Comparison of ENCODE assay signal across 8 cellular contexts in the genomic region with DNA sequence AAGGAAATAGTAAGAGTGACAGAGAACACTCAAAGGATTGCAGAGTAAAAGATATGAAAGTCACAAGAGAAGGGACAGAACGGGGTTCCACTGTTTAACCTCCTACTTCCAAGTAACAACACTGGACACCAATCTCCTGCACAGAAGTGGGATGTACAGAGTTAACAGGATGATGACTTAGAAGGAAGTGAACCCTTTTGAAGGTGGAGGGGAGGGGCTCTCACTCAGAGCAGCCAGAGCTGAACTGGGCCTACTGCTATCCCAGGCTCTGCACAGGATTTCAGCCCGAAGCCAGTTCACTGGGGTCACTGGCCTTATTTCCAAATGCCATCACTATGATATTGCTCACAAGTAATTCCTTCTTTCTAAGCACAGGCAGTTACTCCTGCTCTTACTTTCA.
A peak's percentile ranks its signal among the peaks of the same experiment; 100 is the strongest.
DNase-seq lines count a peak whose midpoint lies in the region; ATAC-seq and TF ChIP-seq lines count a peak whose summit lies in the region.

No MANE protein-coding gene starts in this region.

- H3K4me2 ChIP-seq in skeletal muscle satellite cell (ENCODE audit: low read length): peak overlapping the region; percentile 3

- H3K4me1 ChIP-seq in heart right ventricle: peaks cover 0 to 62% (median 26%) of the 10 kb centered on the region in 9 donors
- peaks cover 45% of the 10 kb centered on the region for H3K4me1 ChIP-seq in skeletal muscle satellite cell (ENCODE audit: control insufficient read depth, insufficient read depth, low read length)

- no peaks in the 10 kb centered on the region for H3K36me3 ChIP-seq in H7 (replicated peaks; ENCODE audit: control insufficient read depth, insufficient read depth, low read length)
- H3K36me3 ChIP-seq in heart right ventricle: no peaks in the 10 kb centered on the region
- no peaks in the 10 kb centered on the region for H3K36me3 ChIP-seq in skeletal muscle satellite cell (ENCODE audit: insufficient read depth, low read length)

- POLR2A ChIA-PET in RWPE1 (lab: Yijun Ruan, JAX; ENCODE audit: low non-redundant PET): no interaction called here

- H3K27me3 ChIP-seq in H7 (ENCODE audit: control insufficient read depth, insufficient read depth, low read length) (no peaks in the 10 kb centered on the region; the same call in 1 of the 2 replicates), heart right ventricle (no peaks in the 10 kb centered on the region), skeletal muscle satellite cell (ENCODE audit: control insufficient read depth, insufficient read depth, low read length) (no peaks in the 10 kb centered on the region)

- H3K9ac ChIP-seq in skeletal muscle satellite cell (ENCODE audit: low read depth, low read length): no peak overlapping the region

- H3K27ac ChIP-seq in RWPE1: peak overlapping the region; percentile 40; the same call in 1 of the 2 replicates
- H3K27ac ChIP-seq in heart right ventricle: peak overlapping the region in 8 of 10 donors; percentile 4 to 60 (median 46)

- intact Hi-C loops in heart right ventricle (cut with DNase I): no loop called here

- 37 to 49% methylated on average over 2 of the region's 2 CpGs for WGBS in heart right ventricle, 2 donors

- peak; percentile 2 for DNase-seq in H7
- peak; percentile 16 for DNase-seq in RWPE1 (ENCODE audit: low spot score)
- peak in 1 of 2 donors; percentile 34 for DNase-seq in heart right ventricle
- no peak for DNase-seq in NCI-H1105 treated with DMSO at 0.1 percent for 48 hours (lab: John Stamatoyannopoulos, UW)
- DNase-seq in NCI-H1417 (lab: John Stamatoyannopoulos, UW): no peak

- H3K4me3 ChIP-seq in H7 (ENCODE audit: insufficient read depth, low read depth, low read length) (no peak overlapping the region), heart right ventricle (no peak overlapping the region), skeletal muscle satellite cell (ENCODE audit: low read length) (no peak overlapping the region)

- TF ChIP-seq CTCF in RWPE1 (conservative IDR thresholded peaks at IDR 0.05; ENCODE audit: low read depth) (no peak), heart right ventricle (IDR thresholded peaks at IDR 0.05) (no peak)

- peak; percentile 62 to 92 (median 78) for ATAC-seq in heart right ventricle
- no peak for ATAC-seq in GM21526 (IDR thresholded peaks at IDR 0.05; ENCODE audit: low FRiP score, unreplicated experiment)
- no peak for ATAC-seq in HG02571 (IDR thresholded peaks at IDR 0.05; ENCODE audit: unreplicated experiment)

- H3K9me3 ChIP-seq in heart right ventricle (no peaks in the 10 kb centered on the region), skeletal muscle satellite cell (replicated peaks; ENCODE audit: low read length) (no peaks in the 10 kb centered on the region)

- CTCF ChIA-PET in RWPE1 (lab: Yijun Ruan, JAX): no interaction called here

Comparison
In these comparisons a context has a peak if more than half of its experiments do, and no peak if none do; other contexts are left out.
1. DNase-seq: peak in H7 (single experiment) and RWPE1 (single experiment); none in NCI-H1105 treated with DMSO at 0.1 percent for 48 hours (single experiment) and NCI-H1417 (0 of 3).
2. ATAC-seq: peak in heart right ventricle (8 of 8); none in GM21526 (single experiment) and HG02571 (single experiment).